Comparison of ENCODE assay signal across 12 cellular contexts in genomic region chr15:25060472-25060803, GRCh38.
"Had no signal": no experiment of that assay in that cellular context is flagged by ENCODE, and none has a peak within 500 bp of the region (broad histone marks: within the 10 kb centered on the region; RNA-seq: fewer than 3 reads in every experiment).

No MANE protein-coding gene starts in this region.

- H3K27me3 ChIP-seq: breast epithelium, pancreas had no signal

- H3K27ac Mint-ChIP-seq: activated naive CD8-positive, alpha-beta T cell treated with anti-CD3 and anti-CD28 coated beads, Interleukin-2, amount 10 ng/mL, durations not matched to agents 7 days and 5 days; nephron progenitor cell; T-helper 2 cell treated with Interferon-gamma antibody and Interleukin-4, amounts not matched to agents 5 μg/mL and 100 μg/mL, for 36 hours had no signal

- DNase-seq: activated CD4-positive, alpha-beta T cell treated with anti-CD3 and anti-CD28 coated beads, Interleukin-2, amount 50 U/mL, for 48 hours; activated CD4-positive, CD25-positive, alpha-beta regulatory T cell treated with anti-CD3 and anti-CD28 coated beads, Interleukin-2, amount 50 U/mL, for 72 hours; activated naive CD8-positive, alpha-beta T cell treated with anti-CD3 and anti-CD28 coated beads, Interleukin-2, amount 10 ng/mL, durations not matched to agents 7 days and 5 days; foreskin melanocyte; left colon; mesenchymal stem cell; nephron progenitor cell; substantia nigra had no signal

- ATAC-seq: left colon, pancreas had no signal

- H3K4me1 Mint-ChIP-seq: activated naive CD8-positive, alpha-beta T cell treated with anti-CD3 and anti-CD28 coated beads, Interleukin-2, amount 10 ng/mL, durations not matched to agents 7 days and 5 days; nephron progenitor cell had no signal

- H3K4me3 ChIP-seq: pancreas, skin epidermis had no signal

- H3K4me3 Mint-ChIP-seq: activated naive CD8-positive, alpha-beta T cell treated with anti-CD3 and anti-CD28 coated beads, Interleukin-2, amount 10 ng/mL, durations not matched to agents 7 days and 5 days; T-helper 2 cell treated with Interferon-gamma antibody and Interleukin-4, amounts not matched to agents 5 μg/mL and 100 μg/mL, for 36 hours had no signal

- H3K27me3 Mint-ChIP-seq: activated naive CD8-positive, alpha-beta T cell treated with anti-CD3 and anti-CD28 coated beads, Interleukin-2, amount 10 ng/mL, durations not matched to agents 7 days and 5 days had no signal

- H3K27ac ChIP-seq: breast epithelium, pancreas, skin epidermis had no signal

- H3K4me1 ChIP-seq: breast epithelium, pancreas had no signal
